In genomic region chr18:31702449-31702848, GRCh38 we compare ENCODE assay signal across 24 cellular contexts. TPM values are rescaled to one million over a fixed set of nuclear protein-coding genes. Genes with fewer than 3 reads are reported as not detected.
"Had no signal": no experiment of that assay in that cellular context is flagged by ENCODE, and none has a peak within 500 bp of the region (broad histone marks: within the 10 kb centered on the region; RNA-seq: fewer than 3 reads in every experiment).

No MANE protein-coding gene starts in this region.

- DNase-seq: effector CD4-positive, alpha-beta T cell; endodermal cell; foreskin melanocyte; head of caudate nucleus; hippocampal formation; left colon; left ventricle myocardium superior; naive thymus-derived CD8-positive, alpha-beta T cell; nucleus accumbens; ovary; small intestine; stimulated activated CD4-positive, alpha-beta T cell treated with anti-CD3 and anti-CD28 coated beads, Interleukin-2, amount 100 ng/mL, for 48 hours; stimulated activated naive CD4-positive, alpha-beta T cell treated with Interleukin-2 at 50 U/mL for 16 hours had no signal

- H3K4me1 Mint-ChIP-seq: endodermal cell had no signal

- H3K4me3 Mint-ChIP-seq: endodermal cell; naive thymus-derived CD8-positive, alpha-beta T cell; type B pancreatic cell had no signal

- H3K36me3 Mint-ChIP-seq: naive thymus-derived CD8-positive, alpha-beta T cell had no signal

- H3K4me1 ChIP-seq: right atrium auricular region had no signal

- H3K27me3 Mint-ChIP-seq: naive thymus-derived CD8-positive, alpha-beta T cell; type B pancreatic cell had no signal

- H3K9me3 Mint-ChIP-seq: type B pancreatic cell had no signal

- H3K27me3 ChIP-seq: ovary, right atrium auricular region had no signal

- H3K36me3 ChIP-seq: ovary, right atrium auricular region had no signal

- H3K27ac ChIP-seq: coronary artery, ovary, right atrium auricular region had no signal

- ATAC-seq: left colon; left ventricle myocardium superior; naive thymus-derived CD8-positive, alpha-beta T cell had no signal

- H3K9me3 ChIP-seq: ovary had no signal

- H3K27ac Mint-ChIP-seq: endodermal cell; naive thymus-derived CD8-positive, alpha-beta T cell; type B pancreatic cell had no signal

- FAIRE-seq: endothelial cell of umbilical vein, urothelium cell line had no signal

- H3K4me3 ChIP-seq: coronary artery, lung, ovary, right atrium auricular region had no signal

RNA-seq across cellular contexts. Expression of gene SLC25A52, which starts 58.2 kb away (rescaled TPM):
- total RNA-seq: dermis microvascular lymphatic vessel endothelial cell; endothelial cell of umbilical vein; kidney epithelial cell; left colon; left ventricle myocardium superior; mesenteric fat pad; naive thymus-derived CD8-positive, alpha-beta T cell; ovary; right atrium auricular region had no signal
- polyA plus RNA-seq: naive thymus-derived CD8-positive, alpha-beta T cell; neural cell; ovary; small intestine; thymus had no signal
